Comparison of ENCODE assay signal across 8 cellular contexts in the genomic region with DNA sequence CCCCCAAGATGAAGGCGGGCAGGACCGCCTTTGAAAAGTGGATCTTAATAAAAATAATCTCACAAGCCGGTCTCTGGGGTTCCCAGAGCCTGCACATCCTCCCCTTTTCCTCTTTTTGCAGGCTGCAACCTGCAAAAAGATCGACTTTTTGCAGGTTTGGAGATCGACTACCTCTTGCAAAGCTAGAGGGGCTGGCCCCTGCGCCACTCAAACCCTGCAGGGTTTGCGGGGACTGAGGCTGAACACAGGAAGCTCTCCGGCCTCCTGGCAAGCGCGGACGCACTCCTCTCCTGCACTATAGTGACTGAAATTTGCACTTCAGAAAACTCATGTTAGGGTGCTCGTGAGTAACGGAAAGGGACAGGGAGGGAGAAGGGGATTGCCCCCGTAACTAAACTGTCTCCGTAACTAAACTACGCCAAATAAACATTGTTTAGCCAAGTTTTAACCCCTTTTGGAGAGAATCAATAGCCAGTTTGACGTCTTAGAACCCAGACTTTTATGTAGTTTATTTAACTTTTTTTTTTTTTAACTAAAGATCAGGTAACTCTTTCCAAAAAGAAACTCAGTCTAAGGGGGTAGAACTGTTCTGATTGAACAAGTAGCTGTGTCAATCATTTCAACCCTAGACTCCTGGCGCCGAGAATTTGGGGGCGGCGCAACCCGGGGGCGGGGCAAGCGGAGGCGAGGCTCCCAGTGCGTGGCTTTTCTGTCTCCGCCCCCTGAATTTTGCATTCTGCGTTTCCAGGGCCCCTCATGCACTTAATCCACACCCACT. TPM values are rescaled to one million over a fixed set of nuclear protein-coding genes. Genes with fewer than 3 reads are reported as not detected.
DNase-seq lines count a peak whose midpoint lies in the region; ATAC-seq, FAIRE-seq and TF ChIP-seq lines count a peak whose summit lies in the region.

No MANE protein-coding gene starts in this region.

- H3K36me3 ChIP-seq in Panc1 (ENCODE audit: control insufficient read depth, insufficient read depth, low read length) (no peaks in the 10 kb centered on the region), neuron (ENCODE audit: insufficient read depth, low read length) (peaks cover 3% of the 10 kb centered on the region)

- H3K4me3 ChIP-seq in Panc1 (ENCODE audit: low read depth in 2 of 2, low read length in 2 of 2) = peak overlapping the region; percentile 34 to 41
- peak overlapping the region; percentile 53 for H3K4me3 ChIP-seq in neuron (ENCODE audit: low read length)

- intact Hi-C loops in Panc1 (cut with micrococcal nuclease; ENCODE audit: unreplicated experiment) = loop anchor here (10.0 kb wide), 1 partner anchor 452 kb away; no protein-coding TSS in a partner anchor

- H3K4me1 ChIP-seq in Panc1 (ENCODE audit: control insufficient read depth, insufficient read depth, low read length) (peaks cover 11% of the 10 kb centered on the region), foreskin keratinocyte (peaks cover 20% of the 10 kb centered on the region), neuron (ENCODE audit: insufficient read depth, low read length) (peaks cover 63% of the 10 kb centered on the region)

- FAIRE-seq in GM19239 (lab: Jason Lieb, UNC) = no peak

- CTCF ChIA-PET in Panc1 (lab: Charles Lee) = interaction anchor here (0.7 kb wide), 1 partner anchor 1093 kb away, joined by 4 read pairs; no protein-coding TSS in a partner anchor

- peaks cover 31% of the 10 kb centered on the region for H3K27me3 ChIP-seq in Panc1 (ENCODE audit: control insufficient read depth, insufficient read depth, low read length)
- peaks cover 18% of the 10 kb centered on the region for H3K27me3 ChIP-seq in foreskin keratinocyte
- no peaks in the 10 kb centered on the region for H3K27me3 ChIP-seq in neuron (ENCODE audit: insufficient read depth, low read length)

- H3K9me3 ChIP-seq in Panc1 (ENCODE audit: control insufficient read depth, insufficient read depth, low read depth, low read length) = no peaks in the 10 kb centered on the region
- no peaks in the 10 kb centered on the region for H3K9me3 ChIP-seq in neuron (ENCODE audit: low read length)

- ATAC-seq in Panc1 = peak; percentile 73
- ATAC-seq in foreskin keratinocyte = peak; percentile 64

- DNase-seq in DMS53 (lab: John Stamatoyannopoulos, UW) (peak; percentile 82), HuH-7.5 (ENCODE audit: low spot score) (peak; percentile 71), Panc1 (ENCODE audit: low read depth, low spot score) (no peak), foreskin keratinocyte (peak in 1 of 2 donors; percentile 62), substantia nigra (lab: John Stamatoyannopoulos, UW) (peak in 30 of 49 donors; percentile 10 to 85 (median 36)), GM19239 (ENCODE audit: insufficient read length, low spot score) (no peak)
- peak; percentile 53 for DNase-seq in activated naive CD4-positive, alpha-beta T cell treated with Interleukin-2 at 50 U/mL for 16 hours

- BruUV-seq in Panc1 (replicated peaks; lab: Mats Ljungman, UMichigan) = no TSS peak

- POLR2A ChIA-PET in Panc1 (lab: Charles Lee) = no interaction called here

- TF ChIP-seq CTCF in Panc1 (IDR thresholded peaks at IDR 0.05) (no peak), foreskin keratinocyte (conservative IDR thresholded peaks at IDR 0.05) (no peak)

- H2AFZ ChIP-seq in neuron (ENCODE audit: low read depth, low read length) = peak overlapping the region; percentile 24

- in situ Hi-C loops in Panc1 (cut with HindIII; ENCODE audit: low pct_unique_long_range_greater_than_20kb, low sequenced_read_pairs) = no loop called here

- H3K27ac ChIP-seq in Panc1 (ENCODE audit: low read length) (no peak overlapping the region), foreskin keratinocyte (no peak overlapping the region), substantia nigra (ENCODE audit: low read depth, low read length, poor library complexity, severe bottlenecking) (no peak overlapping the region)

RNA-seq across cellular contexts. Expression of a gene that starts 2.5 kb away (rescaled TPM):
- 1.9 TPM for total RNA-seq in Panc1 (2021; ENCODE audit: unreplicated experiment)
- not detected for polyA plus RNA-seq in Panc1 (2012; ENCODE audit: insufficient read length)
- total RNA-seq in foreskin keratinocyte = 0.20 and 0.28 TPM in 2 replicates
- 0.07 and 0.19 TPM in 2 replicates for polyA plus RNA-seq in foreskin keratinocyte

RNA-seq across cellular contexts. Expression of a gene that starts 59.6 kb away (rescaled TPM):
- total RNA-seq in Panc1 (2021; ENCODE audit: unreplicated experiment) = 54.8 TPM
- 110 TPM for polyA plus RNA-seq in Panc1 (2012; ENCODE audit: insufficient read length)
- 33.9 and 46.8 TPM in 2 replicates for total RNA-seq in foreskin keratinocyte
- 41.4 and 55.5 TPM in 2 replicates for polyA plus RNA-seq in foreskin keratinocyte

Comparison
In these comparisons a context has a peak if more than half of its experiments do, and no peak if none do; other contexts are left out.
1. DNase-seq: peak in DMS53 (single experiment), HuH-7.5 (single experiment), activated naive CD4-positive, alpha-beta T cell treated with Interleukin-2 at 50 U/mL for 16 hours (single experiment) and substantia nigra (30 of 49); none in Panc1 (single experiment) and GM19239 (single experiment).